11 cellular contexts compared by ENCODE assay signal in genomic region chr15:91186892-91187644, GRCh38.
DNase-seq lines count a peak whose midpoint lies in the region; ATAC-seq and TF ChIP-seq lines count a peak whose summit lies in the region.
"Had no signal": no experiment of that assay in that cellular context is flagged by ENCODE, and none has a peak within 500 bp of the region (broad histone marks: within the 10 kb centered on the region; RNA-seq: fewer than 3 reads in every experiment).

No MANE protein-coding gene starts in this region.

- H3K4me1 ChIP-seq in GM23248 (ENCODE audit: insufficient read depth) (no peaks in the 10 kb centered on the region), Peyer's patch (no peaks in the 10 kb centered on the region), aorta (ENCODE audit: control insufficient read depth in 1 of 2, insufficient read depth in 2 of 2, low read length in 2 of 2) (no peaks in the 10 kb centered on the region)
- H3K4me1 ChIP-seq: gastroesophageal sphincter had no signal

- WGBS in GM23248 (ENCODE audit: low coverage in 1 of 2, low lambda C conversion rate in 2 of 2, missing lambda C conversion rate in 2 of 2), 2 experiments: 55 to 59% methylated on average over 6 of the region's 6 CpGs
- 47 to 49% methylated on average over 6 of the region's 6 CpGs for WGBS in aorta, 2 donors

- no peak overlapping the region for H3K27ac ChIP-seq in GM23248
- H3K27ac ChIP-seq in Peyer's patch: no peak overlapping the region
- H3K27ac ChIP-seq in aorta (ENCODE audit: low read depth in 1 of 2, low read length in 2 of 2): no peak overlapping the region
- H3K27ac ChIP-seq: gastroesophageal sphincter, neutrophil had no signal

- H4K20me1 ChIP-seq in GM23248 (ENCODE audit: insufficient read depth): no peaks in the 10 kb centered on the region

- no peak for TF ChIP-seq CTCF in epithelial cell of proximal tubule (conservative IDR thresholded peaks at IDR 0.05; ENCODE audit: low read depth, low read length)
- TF ChIP-seq CTCF in Peyer's patch (IDR thresholded peaks at IDR 0.05): no peak

- no peak for ATAC-seq in aorta (ENCODE audit: low FRiP score)
- ATAC-seq: CD8-positive, alpha-beta T cell; gastroesophageal sphincter had no signal

- DNase-seq in A172 (ENCODE audit: low spot score): peak; percentile 29
- peak; percentile 26 for DNase-seq in GM23248
- peak; percentile 13 for DNase-seq in epithelial cell of proximal tubule (ENCODE audit: low read depth)
- DNase-seq in Peyer's patch: no peak
- no peak for DNase-seq in mucosa of gallbladder (ENCODE audit: low spot score)
- DNase-seq in activated gamma-delta T cell (lab: John Stamatoyannopoulos, UW): no peak
- DNase-seq in aorta: no peak
- DNase-seq: CD8-positive, alpha-beta T cell had no signal

- no peaks in the 10 kb centered on the region for H3K79me2 ChIP-seq in GM23248 (ENCODE audit: insufficient read depth)

- H3K36me3 ChIP-seq in GM23248 (ENCODE audit: low read depth): no peaks in the 10 kb centered on the region
- H3K36me3 ChIP-seq in Peyer's patch: no peaks in the 10 kb centered on the region
- H3K36me3 ChIP-seq in aorta (ENCODE audit: control insufficient read depth in 1 of 2, insufficient read depth in 2 of 2, low read length in 1 of 2): no peaks in the 10 kb centered on the region
- H3K36me3 ChIP-seq: gastroesophageal sphincter, neutrophil had no signal

- TF ChIP-seq POLR2A in Peyer's patch (IDR thresholded peaks at IDR 0.05): no peak

- H3K9me3 ChIP-seq in GM23248 (ENCODE audit: low read depth): no peaks in the 10 kb centered on the region
- H3K9me3 ChIP-seq in Peyer's patch: no peaks in the 10 kb centered on the region
- no peaks in the 10 kb centered on the region for H3K9me3 ChIP-seq in aorta (ENCODE audit: control insufficient read depth, low read length)
- H3K9me3 ChIP-seq: gastroesophageal sphincter, neutrophil had no signal

- intact Hi-C loops in aorta (cut with DNase I): no loop called here

- H3K9me2 ChIP-seq in GM23248 (ENCODE audit: insufficient read depth): no peaks in the 10 kb centered on the region

- no peaks in the 10 kb centered on the region for H3F3A ChIP-seq in GM23248 (ENCODE audit: insufficient read depth)

- no peak overlapping the region for H2AFZ ChIP-seq in GM23248

- no peak overlapping the region for H3K9ac ChIP-seq in GM23248

- in situ Hi-C loops in GM23248 (cut with MboI): no loop called here

- H3K4me3 ChIP-seq in GM23248 (no peak overlapping the region), epithelial cell of proximal tubule (ENCODE audit: low read depth, low read length) (no peak overlapping the region), Peyer's patch (no peak overlapping the region), aorta (ENCODE audit: low read length in 2 of 2) (no peak overlapping the region)
- H3K4me3 ChIP-seq: gastroesophageal sphincter had no signal

- no peaks in the 10 kb centered on the region for H3K27me3 ChIP-seq in GM23248 (replicated peaks; ENCODE audit: insufficient read depth)
- no peaks in the 10 kb centered on the region for H3K27me3 ChIP-seq in Peyer's patch
- no peaks in the 10 kb centered on the region for H3K27me3 ChIP-seq in aorta (ENCODE audit: control insufficient read depth in 1 of 2, insufficient read depth in 2 of 2, low read length in 1 of 2)

- no peak overlapping the region for H3K4me2 ChIP-seq in GM23248 (ENCODE audit: unreplicated experiment)

TF ChIP-seq in PFSK-1, 5 proteins besides CTCF, POLR2A, EP300 and RAD21:
- TF ChIP-seq REST (IDR thresholded peaks at IDR 0.05; ENCODE audit: insufficient read depth in 1 of 2, low read depth in 2 of 2, low read length in 2 of 2): peak; percentile 85 to 96
- TF ChIP-seq POLR2AphosphoS5 (IDR thresholded peaks at IDR 0.05; ENCODE audit: low read depth, low read length): no peak
- no peak for TF ChIP-seq TAF1 (IDR thresholded peaks at IDR 0.05; ENCODE audit: borderline replicate concordance, insufficient read depth, low read length)
- TF ChIP-seq SIN3A (IDR thresholded peaks at IDR 0.05; ENCODE audit: borderline replicate concordance, insufficient read depth, low read length): no peak
- no peak for TF ChIP-seq FOXP2 (optimal IDR thresholded peaks at IDR 0.05; ENCODE audit: borderline replicate concordance, extremely low read depth, extremely low read length, insufficient read depth)
TF ChIP-seq in PFSK-1: peak in this region for 1.

Comparison
In these comparisons a context has a peak if more than half of its experiments do, and no peak if none do; other contexts are left out.
1. DNase-seq: peak in A172 (single experiment), GM23248 (single experiment) and epithelial cell of proximal tubule (single experiment); none in Peyer's patch (0 of 3), mucosa of gallbladder (single experiment), activated gamma-delta T cell (single experiment) and aorta (0 of 2).